Comparison of ENCODE assay signal across 9 cellular contexts in the genomic region with DNA sequence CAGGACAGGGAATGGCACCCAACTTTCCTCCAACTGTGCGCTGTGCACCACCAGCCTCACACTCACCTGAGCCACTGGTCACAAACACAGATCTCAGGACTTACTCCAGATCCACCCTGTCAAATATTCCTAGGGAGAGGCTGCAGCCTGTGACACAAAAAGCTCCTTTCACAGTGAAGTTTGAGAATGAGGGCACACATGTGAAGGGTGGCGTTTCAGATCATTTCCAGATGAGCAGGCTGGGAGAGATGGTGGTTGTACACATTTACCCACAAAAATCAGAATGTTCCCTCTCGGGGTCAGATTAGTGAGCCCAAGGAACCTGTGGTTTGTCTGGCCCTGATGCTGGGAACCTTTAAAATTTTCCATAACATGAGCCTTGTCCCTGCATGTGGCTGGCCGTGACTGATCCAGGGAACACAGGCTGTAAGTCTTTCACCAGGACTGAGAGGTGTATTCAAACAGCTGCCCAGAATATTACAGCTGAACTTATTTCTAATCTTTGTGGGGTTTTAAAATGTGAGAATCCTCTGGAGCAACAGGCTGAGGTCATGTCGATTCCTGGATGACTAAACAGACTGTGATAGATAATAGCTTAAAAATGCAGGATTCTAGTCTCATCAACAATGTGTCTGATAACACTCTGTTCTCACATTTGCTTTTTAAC. TPM values are rescaled to one million over a fixed set of nuclear protein-coding genes. Genes with fewer than 3 reads are reported as not detected.
A peak's percentile ranks its signal among the peaks of the same experiment; 100 is the strongest.
DNase-seq lines count a peak whose midpoint lies in the region; ATAC-seq and TF ChIP-seq lines count a peak whose summit lies in the region.
"Had no signal": no experiment of that assay in that cellular context is flagged by ENCODE, and none has a peak within 500 bp of the region (broad histone marks: within the 10 kb centered on the region; RNA-seq: fewer than 3 reads in every experiment).

No MANE protein-coding gene starts in this region.

- no peak for TF ChIP-seq POLR2A in erythroblast (IDR thresholded peaks at IDR 0.05; ENCODE audit: low read length)

- POLR2A ChIA-PET in RWPE1 (lab: Yijun Ruan, JAX; ENCODE audit: low non-redundant PET), result no interaction called here

- ATAC-seq in HG02870 (IDR thresholded peaks at IDR 0.05; ENCODE audit: unreplicated experiment), result no peak

- DNase-seq in RWPE1 (ENCODE audit: low spot score) (no peak), epithelial cell of proximal tubule (ENCODE audit: low read depth) (peak; percentile 73), tibial artery (peak in 1 of 2 donors; percentile 42), HuH-7.5 (ENCODE audit: low spot score) (no peak), erythroblast (lab: John Stamatoyannopoulos, UW) (no peak), hypothalamus (lab: John Stamatoyannopoulos, UW) (no peak)
- DNase-seq: NCI-H524 treated with DMSO at 0.1 percent for 48 hours had no signal

- H3K36me3 ChIP-seq in mesodermal cell (ENCODE audit: control insufficient read depth, insufficient read depth, low read length) (no peaks in the 10 kb centered on the region), tibial artery (no peaks in the 10 kb centered on the region)

- intact Hi-C loops in tibial artery (cut with DNase I; ENCODE audit: low total_unique reads), result loop anchor here (5.0 kb wide), 1 partner anchor 130 kb away; no protein-coding TSS in a partner anchor

- 93 to 100% methylated on average over 2 of the region's 5 CpGs for WGBS in mesodermal cell (ENCODE audit: insufficient coverage in 2 of 2), 2 experiments

- H3K9me3 ChIP-seq in mesodermal cell (ENCODE audit: control insufficient read depth, low read length) (no peaks in the 10 kb centered on the region), tibial artery (no peaks in the 10 kb centered on the region)

- CTCF ChIA-PET in RWPE1 (lab: Yijun Ruan, JAX), result no interaction called here

- H3K27me3 ChIP-seq in tibial artery, result no peaks in the 10 kb centered on the region

- TF ChIP-seq CTCF in RWPE1 (conservative IDR thresholded peaks at IDR 0.05; ENCODE audit: low read depth) (no peak), epithelial cell of proximal tubule (conservative IDR thresholded peaks at IDR 0.05; ENCODE audit: low read depth, low read length) (no peak), tibial artery (IDR thresholded peaks at IDR 0.05) (no peak)

- peaks cover 16% of the 10 kb centered on the region for H3K4me1 ChIP-seq in mesodermal cell (ENCODE audit: control insufficient read depth, insufficient read depth, low read length, poor library complexity, severe bottlenecking)
- peaks cover 0 to 32% (median 9%) of the 10 kb centered on the region in 4 donors for H3K4me1 ChIP-seq in tibial artery

- peak overlapping the region; percentile 24; the same call in 1 of the 2 replicates for H3K27ac ChIP-seq in RWPE1
- peak overlapping the region; percentile 43 for H3K27ac ChIP-seq in mesodermal cell (ENCODE audit: low read depth, low read length, severe bottlenecking)
- peak overlapping the region; percentile 39 to 49 for H3K27ac ChIP-seq in tibial artery

- H3K4me3 ChIP-seq in epithelial cell of proximal tubule (ENCODE audit: low read depth, low read length) (no peak overlapping the region), mesodermal cell (ENCODE audit: extremely low read depth, insufficient read depth, low read length, poor library complexity, severe bottlenecking) (no peak overlapping the region), tibial artery (no peak overlapping the region)

RNA-seq across cellular contexts. Expression of gene IL1R2, which starts 35.4 kb away (rescaled TPM):
- total RNA-seq in epithelial cell of proximal tubule, result 5.4 and 12.6 TPM in 2 replicates
- not detected for polyA plus RNA-seq in mesodermal cell (2013, experiment 1 of 2)
- not detected for polyA plus RNA-seq in mesodermal cell (2013, experiment 2 of 2)
